9 cellular contexts compared by ENCODE assay signal in genomic region chr22:39292561-39293074, GRCh38. TPM values are rescaled to one million over a fixed set of nuclear protein-coding genes. Genes with fewer than 3 reads are reported as not detected.
A peak's percentile ranks its signal among the peaks of the same experiment; 100 is the strongest.
DNase-seq lines count a peak whose midpoint lies in the region; FAIRE-seq and TF ChIP-seq lines count a peak whose summit lies in the region.
"Had no signal": no experiment of that assay in that cellular context is flagged by ENCODE, and none has a peak within 500 bp of the region (broad histone marks: within the 10 kb centered on the region; RNA-seq: fewer than 3 reads in every experiment).

No MANE protein-coding gene starts in this region.

- intact Hi-C loops in Calu3 (cut with micrococcal nuclease; ENCODE audit: unreplicated experiment), result loop anchor here (5.0 kb wide), 1 partner anchor 50 kb away; the partner anchor contains the start of gene PDGFB
- intact Hi-C loops in activated naive CD4-positive, alpha-beta T cell treated with anti-CD3 and anti-CD28 coated beads for 36 hours (cut with micrococcal nuclease), result no loop called here

- peak overlapping the region; percentile 94 for H3K27ac Mint-ChIP-seq in Calu3 (ENCODE audit: unreplicated experiment)
- H3K27ac Mint-ChIP-seq in activated naive CD4-positive, alpha-beta T cell treated with anti-CD3 and anti-CD28 coated beads for 36 hours, result no peak overlapping the region

- DNase-seq in Calu3 (peak; percentile 95), NB4 (ENCODE audit: low read depth) (peak; percentile 93), T47D (ENCODE audit: low read depth in 1 of 2, low spot score in 1 of 2) (peak; percentile 77 to 97), keratinocyte (ENCODE audit: low read depth, low spot score) (no peak), small intestine (peak; percentile 66), NCI-H187 treated with DMSO at 0.1 percent for 48 hours (lab: John Stamatoyannopoulos, UW) (no peak), activated T-cell treated with anti-CD3 and anti-CD28 coated beads for 4 hours (no peak)
- no peak for DNase-seq in activated naive CD4-positive, alpha-beta T cell treated with anti-CD3 and anti-CD28 coated beads for 36 hours

- WGBS in small intestine, 3 donors, result 17 to 32% (median 19%) methylated on average over 12 of the region's 12 CpGs

- TF ChIP-seq CTCF in Calu3 (IDR thresholded peaks at IDR 0.05; ENCODE audit: unreplicated experiment), result no peak
- no peak for TF ChIP-seq CTCF in NB4 (IDR thresholded peaks at IDR 0.05; ENCODE audit: low read depth, low read length)
- no peak for TF ChIP-seq CTCF in keratinocyte (optimal IDR thresholded peaks at IDR 0.05 in 1 of 3, IDR thresholded peaks at IDR 0.05 in 1 of 3, conservative IDR thresholded peaks at IDR 0.05 in 1 of 3; ENCODE audit: extremely low read depth in 1 of 3, insufficient read depth in 2 of 3, low read length in 3 of 3)

- H3K9ac ChIP-seq in keratinocyte (ENCODE audit: control insufficient read depth, extremely low read depth, insufficient read depth, low read length), result peak overlapping the region; percentile 63
- H3K9ac ChIP-seq: KMS-11 had no signal

- H3K9me1 ChIP-seq in keratinocyte (ENCODE audit: control insufficient read depth, extremely low read depth, insufficient read depth, low read length), result no peaks in the 10 kb centered on the region

- peaks cover 67% of the 10 kb centered on the region for H3K4me1 ChIP-seq in keratinocyte (ENCODE audit: control insufficient read depth, extremely low read depth, insufficient read depth, low read length)
- no peaks in the 10 kb centered on the region for H3K4me1 ChIP-seq in small intestine (ENCODE audit: control insufficient read depth in 2 of 2, insufficient read depth in 1 of 2, low read depth in 1 of 2, low read length in 1 of 2)

- in situ Hi-C loops in T47D (cut with HindIII; ENCODE audit: low pct_unique_long_range_greater_than_20kb, low sequenced_read_pairs), result no loop called here

- peaks cover 82% of the 10 kb centered on the region for H3K4me1 Mint-ChIP-seq in Calu3 (ENCODE audit: low read depth, unreplicated experiment)
- no peaks in the 10 kb centered on the region for H3K4me1 Mint-ChIP-seq in activated naive CD4-positive, alpha-beta T cell treated with anti-CD3 and anti-CD28 coated beads for 36 hours (ENCODE audit: low read depth)

- H3K36me3 ChIP-seq in keratinocyte (ENCODE audit: control insufficient read depth in 2 of 2, extremely low read depth in 1 of 2, insufficient read depth in 2 of 2, low read length in 2 of 2) (no peaks in the 10 kb centered on the region), small intestine (ENCODE audit: control insufficient read depth in 2 of 2, insufficient read depth in 2 of 2, low read length in 2 of 2) (no peaks in the 10 kb centered on the region)

- H3K27me3 Mint-ChIP-seq in Calu3 (ENCODE audit: unreplicated experiment), result no peaks in the 10 kb centered on the region
- H3K27me3 Mint-ChIP-seq in activated naive CD4-positive, alpha-beta T cell treated with anti-CD3 and anti-CD28 coated beads for 36 hours (ENCODE audit: low read depth), result peaks cover 3% of the 10 kb centered on the region

- no peaks in the 10 kb centered on the region for H4K20me1 ChIP-seq in keratinocyte (ENCODE audit: control insufficient read depth, extremely low read depth, insufficient read depth, low read length)

- H3K9me3 ChIP-seq in keratinocyte (ENCODE audit: control insufficient read depth, low read depth, low read length) (no peaks in the 10 kb centered on the region), small intestine (ENCODE audit: control insufficient read depth, low read depth) (no peaks in the 10 kb centered on the region)

- H3K27ac ChIP-seq in keratinocyte (ENCODE audit: control insufficient read depth, insufficient read depth, low read length) (peak overlapping the region; percentile 92), small intestine (ENCODE audit: low read depth in 1 of 2, low read length in 1 of 2) (peak overlapping the region in 1 of 2 donors; percentile 76)
- H3K27ac ChIP-seq: KMS-11 had no signal

- peak overlapping the region; percentile 73 for H3K4me2 ChIP-seq in keratinocyte (ENCODE audit: control insufficient read depth, extremely low read depth, insufficient read depth, low read depth, low read length)
- H3K4me2 ChIP-seq: KMS-11 had no signal

- dilution Hi-C loops in keratinocyte (cut with MboI; ENCODE audit: extremely low pct_ligation_motif_present, low sequenced_read_pairs), result no loop called here

- BruUV-seq in Calu3 (replicated peaks; lab: Mats Ljungman, UMichigan), result no TSS peak

- CTCF ChIA-PET in Calu3 (lab: Charles Lee), result interaction anchor here (0.9 to 1.9 kb wide), 5 partner anchors 9 to 122 kb away, joined by 3 to 17 read pairs (median 5); partner anchors contain the start of gene PDGFB
- CTCF ChIA-PET in activated naive CD4-positive, alpha-beta T cell treated with anti-CD3 and anti-CD28 coated beads for 36 hours (lab: Charles Lee), result no interaction called here

- no peaks in the 10 kb centered on the region for H3K9me3 Mint-ChIP-seq in Calu3 (ENCODE audit: low read depth, unreplicated experiment)
- H3K9me3 Mint-ChIP-seq in activated naive CD4-positive, alpha-beta T cell treated with anti-CD3 and anti-CD28 coated beads for 36 hours, result no peaks in the 10 kb centered on the region

- H3K27me3 ChIP-seq in keratinocyte (ENCODE audit: control insufficient read depth, extremely low read depth, insufficient read depth, low read length), result no peaks in the 10 kb centered on the region
- H3K27me3 ChIP-seq in small intestine (ENCODE audit: control insufficient read depth in 2 of 2, insufficient read depth in 2 of 2, low read length in 2 of 2), result no peaks in the 10 kb centered on the region

- H3K4me3 ChIP-seq in NB4 (ENCODE audit: low read depth, low read length), result no peak overlapping the region
- no peak overlapping the region for H3K4me3 ChIP-seq in keratinocyte (ENCODE audit: control insufficient read depth in 2 of 3, extremely low read depth in 1 of 3, insufficient read depth in 2 of 3, low read depth in 1 of 3, low read length in 3 of 3)
- H3K4me3 ChIP-seq in small intestine (ENCODE audit: low read depth in 1 of 2, low read length in 2 of 2), result no peak overlapping the region

- TF ChIP-seq POLR2A in NB4 (IDR thresholded peaks at IDR 0.05; ENCODE audit: extremely low read depth, insufficient read length), result no peak

- H3K36me3 Mint-ChIP-seq in Calu3 (ENCODE audit: insufficient read depth, unreplicated experiment), result peaks cover 45% of the 10 kb centered on the region
- no peaks in the 10 kb centered on the region for H3K36me3 Mint-ChIP-seq in activated naive CD4-positive, alpha-beta T cell treated with anti-CD3 and anti-CD28 coated beads for 36 hours (ENCODE audit: low read depth)

- FAIRE-seq in keratinocyte (lab: Jason Lieb, UNC) (peak; percentile 85), small intestine (lab: Jason Lieb, UNC) (no peak)

- no peak overlapping the region for H2AFZ ChIP-seq in keratinocyte (ENCODE audit: control insufficient read depth, low read length)

- H3K4me3 Mint-ChIP-seq in Calu3 (ENCODE audit: low read depth, unreplicated experiment), result peak overlapping the region; percentile 52
- H3K4me3 Mint-ChIP-seq in activated naive CD4-positive, alpha-beta T cell treated with anti-CD3 and anti-CD28 coated beads for 36 hours, result no peak overlapping the region

- no peaks in the 10 kb centered on the region for H3K79me2 ChIP-seq in keratinocyte (ENCODE audit: control insufficient read depth, insufficient read depth, low read length)

RNA-seq across cellular contexts. Expression of gene RPL3, which starts 26.8 kb away (rescaled TPM):
- total RNA-seq in Calu3 (2022), result 977 and 1,058 TPM in 2 replicates
- polyA plus RNA-seq in keratinocyte (2,424 to 2,611 TPM (median 2,538 TPM) in 3 replicates), small intestine (1,000 to 10,000 TPM; 1,757 to 4,298 (median 3,624) TPM)
- 2,618 TPM for polyA plus RNA-seq in keratinocyte (2011; ENCODE audit: low read depth)
- polyA plus RNA-seq in keratinocyte (2011; cell fraction: cytosol; rRNA removed), result 2,037 and 2,979 TPM in 2 replicates
- 1,267 and 1,276 TPM in 2 replicates for polyA plus RNA-seq in keratinocyte (2011; cell fraction: nucleus; rRNA removed)
- 2,146 and 2,726 TPM in 2 replicates for polyA plus RNA-seq in keratinocyte (2012; ENCODE audit: low replicate concordance)
- 1,617 to 1,755 TPM (median 1,669 TPM) in 3 replicates for polyA minus RNA-seq in keratinocyte
- 2,002 TPM for polyA minus RNA-seq in keratinocyte (2011; cell fraction: cytosol; rRNA and poly(A)+ RNA removed)
- 534 and 588 TPM in 2 replicates for polyA minus RNA-seq in keratinocyte (2011; cell fraction: nucleus; rRNA and poly(A)+ RNA removed)
- total RNA-seq in activated naive CD4-positive, alpha-beta T cell treated with anti-CD3 and anti-CD28 coated beads for 36 hours, result 1,000 to 10,000 TPM; 3,434 to 3,511 TPM

RNA-seq across cellular contexts. Expression of gene PDGFB, which starts 47.8 kb away (rescaled TPM):
- total RNA-seq in Calu3 (2022), result 12.1 and 25.9 TPM in 2 replicates
- polyA plus RNA-seq in keratinocyte (4.3 to 10.3 TPM (median 6.0 TPM) in 3 replicates), small intestine (1 to 10 TPM in 1 of 3 donors, under 1 TPM in 2; 0.22 to 7.5 (median 0.54) TPM)
- polyA plus RNA-seq in keratinocyte (2011; ENCODE audit: low read depth), result 4.1 TPM
- 5.7 and 7.5 TPM in 2 replicates for polyA plus RNA-seq in keratinocyte (2011; cell fraction: cytosol; rRNA removed)
- polyA plus RNA-seq in keratinocyte (2011; cell fraction: nucleus; rRNA removed), result 13.7 and 15.8 TPM in 2 replicates
- 2.2 and 8.5 TPM in 2 replicates for polyA plus RNA-seq in keratinocyte (2012; ENCODE audit: low replicate concordance)
- 4.4 to 17.7 TPM (median 4.6 TPM) in 3 replicates for polyA minus RNA-seq in keratinocyte
- polyA minus RNA-seq in keratinocyte (2011; cell fraction: cytosol; rRNA and poly(A)+ RNA removed), result 9.4 TPM
- 9.4 and 9.9 TPM in 2 replicates for polyA minus RNA-seq in keratinocyte (2011; cell fraction: nucleus; rRNA and poly(A)+ RNA removed)
- total RNA-seq in activated naive CD4-positive, alpha-beta T cell treated with anti-CD3 and anti-CD28 coated beads for 36 hours, result 1 to 10 TPM; 3.8 to 3.9 TPM

RNA-seq across cellular contexts. Expression of gene SYNGR1, which starts 57.2 kb away (rescaled TPM):
- 12.3 and 16.8 TPM in 2 replicates for total RNA-seq in Calu3 (2022)
- 0.63 to 1.4 TPM (median 0.76 TPM) in 3 replicates for polyA plus RNA-seq in keratinocyte
- polyA plus RNA-seq in keratinocyte (2011; ENCODE audit: low read depth), result 0.67 TPM
- 1.2 and 2.7 TPM in 2 replicates for polyA plus RNA-seq in keratinocyte (2011; cell fraction: cytosol; rRNA removed)
- polyA plus RNA-seq in keratinocyte (2011; cell fraction: nucleus; rRNA removed), result 1.5 and 2.7 TPM in 2 replicates
- polyA plus RNA-seq in keratinocyte (2012; ENCODE audit: low replicate concordance), result 0.78 and 2.2 TPM in 2 replicates
- polyA minus RNA-seq in keratinocyte, result 0.54 to 1.9 TPM (median 0.56 TPM) in 3 replicates
- 1.5 TPM for polyA minus RNA-seq in keratinocyte (2011; cell fraction: cytosol; rRNA and poly(A)+ RNA removed)
- 0.62 and 1.3 TPM in 2 replicates for polyA minus RNA-seq in keratinocyte (2011; cell fraction: nucleus; rRNA and poly(A)+ RNA removed)
- 10 to 100 TPM in 1 of 3 donors, 1 to 10 TPM in 1, not detected in 1; 1.4 to 10.7 TPM for polyA plus RNA-seq in small intestine
- total RNA-seq in activated naive CD4-positive, alpha-beta T cell treated with anti-CD3 and anti-CD28 coated beads for 36 hours, result under 1 TPM; 0.27 to 0.29 TPM

Comparison
In these comparisons a context has a peak if more than half of its experiments do, and no peak if none do; other contexts are left out.
1. DNase-seq: peak in Calu3 (single experiment), NB4 (single experiment), T47D (2 of 2) and small intestine (single experiment); none in keratinocyte (single experiment), NCI-H187 treated with DMSO at 0.1 percent for 48 hours (single experiment), activated naive CD4-positive, alpha-beta T cell treated with anti-CD3 and anti-CD28 coated beads for 36 hours (single experiment) and activated T-cell treated with anti-CD3 and anti-CD28 coated beads for 4 hours (single experiment).
2. RNA of gene SYNGR1, which starts 57.2 kb away (total RNA-seq): 12.3 to 16.8 TPM in Calu3; 0.27 to 0.29 TPM in activated naive CD4-positive, alpha-beta T cell treated with anti-CD3 and anti-CD28 coated beads for 36 hours; every median in the first group is over 10 times any median in the second.